Comparison of ENCODE assay signal across 19 cellular contexts in the genomic region with DNA sequence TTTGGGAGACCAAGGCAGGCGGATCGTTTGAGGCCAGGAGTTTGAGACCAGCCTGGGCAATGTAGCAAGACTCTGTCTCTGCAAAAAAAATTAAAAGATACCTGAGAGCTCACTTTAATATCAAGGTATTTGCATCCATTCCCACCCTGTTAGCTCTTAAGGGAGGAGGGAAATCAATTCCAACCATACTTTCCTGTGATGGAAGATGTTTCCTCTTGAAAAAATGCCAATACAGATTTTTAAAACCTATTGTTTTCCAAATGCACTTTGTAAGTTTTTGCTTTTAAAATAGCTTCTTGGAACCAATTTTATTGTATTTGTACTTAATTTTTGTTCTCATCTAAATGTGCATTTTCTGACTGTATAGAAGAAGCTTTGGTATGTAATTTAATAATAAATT. TPM values are rescaled to one million over a fixed set of nuclear protein-coding genes. Genes with fewer than 3 reads are reported as not detected.
DNase-seq lines count a peak whose midpoint lies in the region; TF ChIP-seq lines count a peak whose summit lies in the region.
"Had no signal": no experiment of that assay in that cellular context is flagged by ENCODE, and none has a peak within 500 bp of the region (broad histone marks: within the 10 kb centered on the region; RNA-seq: fewer than 3 reads in every experiment).

No MANE protein-coding gene starts in this region.

- peak overlapping the region; percentile 37 for H3K27ac ChIP-seq in left ventricle myocardium inferior (replicated peaks)
- H3K27ac ChIP-seq: 22Rv1, BLaER1 had no signal

- intact Hi-C loops in left ventricle myocardium inferior (cut with micrococcal nuclease) (no loop called here), cardiac septum (cut with DNase I) (no loop called here)

- no peak for TF ChIP-seq CTCF in left ventricle myocardium inferior (IDR thresholded peaks at IDR 0.05; ENCODE audit: borderline replicate concordance)

- H3K4me3 ChIP-seq in left ventricle myocardium inferior = no peak overlapping the region
- H3K4me3 ChIP-seq: BLaER1 had no signal

- no peaks in the 10 kb centered on the region for H3K27me3 ChIP-seq in left ventricle myocardium inferior (ENCODE audit: low read depth)
- H3K27me3 ChIP-seq: BE2C, BLaER1 had no signal

- DNase-seq in left ventricle myocardium inferior (no peak), cardiac septum (ENCODE audit: low spot score) (no peak), dermis microvascular lymphatic vessel endothelial cell (ENCODE audit: low read depth in 2 of 2) (peak; percentile 34 to 63), lung microvascular endothelial cell (ENCODE audit: low read depth in 2 of 2) (peak; percentile 28 to 69), NCI-H2081 (lab: John Stamatoyannopoulos, UW) (no peak), COLO668 (lab: John Stamatoyannopoulos, UW; ENCODE audit: unreplicated experiment) (no peak), Kasumi-1 (lab: John Stamatoyannopoulos, UW) (no peak)
- DNase-seq: ACHN; BE2C; C1 segment of cervical spinal cord; Caco-2; Calu3; CD4-positive, alpha-beta memory T cell; CD4-positive, CD25-positive, alpha-beta regulatory T cell; CD8-positive, alpha-beta memory T cell; DMS79 treated with DMSO at 0.1 percent for 48 hours; GF-D8 had no signal

- peaks cover 22% of the 10 kb centered on the region for H3K36me3 ChIP-seq in left ventricle myocardium inferior

- peaks cover 40% of the 10 kb centered on the region for H3K4me1 ChIP-seq in left ventricle myocardium inferior
- H3K4me1 ChIP-seq: BE2C, BLaER1, Caco-2 had no signal

- no peaks in the 10 kb centered on the region for H3K9me3 ChIP-seq in left ventricle myocardium inferior (replicated peaks)
- H3K9me3 ChIP-seq: BE2C, Caco-2 had no signal

RNA-seq across cellular contexts. Expression of a gene that starts 49.2 kb away (rescaled TPM):
- total RNA-seq in left ventricle myocardium inferior (28.2 TPM), cardiac septum (35.3 TPM), dermis microvascular lymphatic vessel endothelial cell (17.1 and 21.7 TPM in 2 replicates), lung microvascular endothelial cell (16.3 and 24.4 TPM in 2 replicates)

Comparison
In these comparisons a context has a peak if more than half of its experiments do, and no peak if none do; other contexts are left out.
1. DNase-seq: peak in dermis microvascular lymphatic vessel endothelial cell (2 of 2) and lung microvascular endothelial cell (2 of 2); none in left ventricle myocardium inferior (single experiment), cardiac septum (single experiment), NCI-H2081 (0 of 2), COLO668 (single experiment) and Kasumi-1 (0 of 2).